In the genomic region with DNA sequence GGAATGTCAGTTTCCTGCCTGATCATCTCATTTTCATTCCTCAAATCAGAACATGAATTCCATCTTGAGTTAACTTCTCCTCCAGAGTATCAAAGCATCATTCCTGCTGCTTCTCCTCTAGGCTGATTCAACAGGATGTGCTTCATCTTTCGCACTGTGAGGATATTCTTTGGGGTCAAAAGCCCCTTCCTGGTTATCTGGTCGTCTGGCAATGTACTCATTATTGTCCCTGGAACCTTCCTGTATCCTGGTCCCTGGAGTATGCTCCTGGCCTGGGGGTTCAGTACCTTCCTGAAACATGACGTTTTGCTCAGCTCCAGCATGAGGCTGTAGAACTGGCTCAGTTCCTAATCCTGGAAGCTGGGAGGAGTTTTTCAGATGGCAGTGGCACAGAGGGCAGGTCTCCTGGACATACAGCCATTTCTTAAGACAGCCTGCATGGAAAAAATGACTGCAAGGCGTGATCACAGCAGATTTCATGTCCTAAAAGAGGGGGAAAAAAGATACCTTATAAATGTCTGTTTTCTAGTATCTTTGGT, we compare ENCODE assay signal across 1 cellular context. TPM values are rescaled to one million over a fixed set of nuclear protein-coding genes. Genes with fewer than 3 reads are reported as not detected.
"Had no signal": no experiment of that assay in that cellular context is flagged by ENCODE, and none has a peak within 500 bp of the region (broad histone marks: within the 10 kb centered on the region; RNA-seq: fewer than 3 reads in every experiment).

No MANE protein-coding gene starts in this region.

RNA-seq across cellular contexts. Expression of a gene that starts 58.9 kb away (rescaled TPM):
- total RNA-seq: foreskin keratinocyte had no signal
- polyA plus RNA-seq: foreskin keratinocyte had no signal
